Comparison of ENCODE assay signal across 8 cellular contexts in the genomic region with DNA sequence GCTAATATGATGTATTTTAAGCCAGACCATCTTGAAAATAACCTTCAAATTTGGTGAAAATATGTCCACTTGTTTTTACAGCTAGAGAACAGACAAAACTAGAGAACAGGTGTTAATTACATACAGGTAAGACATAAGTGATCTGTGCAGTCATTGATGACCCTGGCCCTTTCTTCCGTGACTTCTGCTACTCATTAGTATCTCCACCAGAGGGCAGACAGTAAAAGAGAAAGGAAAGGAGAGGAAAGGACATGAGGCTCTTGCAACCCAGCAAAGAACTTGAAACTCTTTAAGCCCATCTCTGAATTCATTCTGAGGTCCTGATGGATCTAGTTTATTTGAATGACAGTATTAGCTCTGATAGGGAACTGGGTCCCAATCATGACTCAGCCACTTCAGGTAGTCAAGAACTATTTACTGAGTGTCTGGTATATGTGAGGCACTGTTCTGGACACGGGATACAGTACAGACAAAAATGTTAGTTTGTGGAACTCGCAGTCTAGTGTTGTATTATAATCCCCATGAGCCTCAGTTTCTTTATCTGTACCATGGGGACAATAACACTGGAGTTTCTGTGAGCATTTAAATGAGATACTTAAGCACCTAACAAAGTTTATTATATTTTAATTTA.
A peak's percentile ranks its signal among the peaks of the same experiment; 100 is the strongest.
DNase-seq lines count a peak whose midpoint lies in the region; ATAC-seq and TF ChIP-seq lines count a peak whose summit lies in the region.

No MANE protein-coding gene starts in this region.

- DNase-seq in EH (ENCODE audit: low read depth), result peak; percentile 29
- DNase-seq in NCI-H524 (lab: John Stamatoyannopoulos, UW), result peak; percentile 14 to 44
- DNase-seq in amniotic epithelial cell (ENCODE audit: low read depth), result peak; percentile 11
- DNase-seq in lower lobe of right lung, result no peak
- DNase-seq in thyroid gland, result no peak
- DNase-seq in activated CD4-positive, CD25-positive, alpha-beta regulatory T cell (lab: John Stamatoyannopoulos, UW), result no peak

- H3K4me3 ChIP-seq in lower lobe of right lung, result no peak overlapping the region
- H3K4me3 ChIP-seq in thyroid gland (replicated peaks in 1 of 3), result no peak overlapping the region

- WGBS in thyroid gland, 2 donors, result 69 to 73% methylated on average over 3 of the region's 3 CpGs

- no peaks in the 10 kb centered on the region for H3K27me3 ChIP-seq in lower lobe of right lung (ENCODE audit: low read depth)
- H3K27me3 ChIP-seq in thyroid gland, result no peaks in the 10 kb centered on the region

- no peak for TF ChIP-seq POLR2A in thyroid gland (IDR thresholded peaks at IDR 0.05)

- intact Hi-C loops in lower lobe of right lung (cut with DNase I), result no loop called here
- intact Hi-C loops in thyroid gland (cut with DNase I), result no loop called here

- TF ChIP-seq CTCF in lower lobe of right lung (IDR thresholded peaks at IDR 0.05) (peak; percentile 49), thyroid gland (IDR thresholded peaks at IDR 0.05) (peak in 2 of 6 experiments; percentile 14 to 44)

- no peaks in the 10 kb centered on the region for H3K4me1 ChIP-seq in lower lobe of right lung
- H3K4me1 ChIP-seq in thyroid gland, result no peaks in the 10 kb centered on the region

- ATAC-seq in GM19328 (IDR thresholded peaks at IDR 0.05; ENCODE audit: unreplicated experiment) (peak; percentile 86), HG03354 (IDR thresholded peaks at IDR 0.05; ENCODE audit: poor library complexity, severe bottlenecking, unreplicated experiment) (peak; percentile 89), lower lobe of right lung (peak; percentile 47 to 68)

- H3K27ac ChIP-seq in lower lobe of right lung (no peak overlapping the region), thyroid gland (no peak overlapping the region)

- H3K36me3 ChIP-seq in lower lobe of right lung (no peaks in the 10 kb centered on the region), thyroid gland (no peaks in the 10 kb centered on the region)

- H3K9me3 ChIP-seq in lower lobe of right lung (no peaks in the 10 kb centered on the region), thyroid gland (no peaks in the 10 kb centered on the region)

Comparison
In these comparisons a context has a peak if more than half of its experiments do, and no peak if none do; other contexts are left out.
1. DNase-seq: peak in EH (single experiment), NCI-H524 (2 of 2) and amniotic epithelial cell (single experiment); none in lower lobe of right lung (single experiment), thyroid gland (0 of 2) and activated CD4-positive, CD25-positive, alpha-beta regulatory T cell (0 of 4).
2. Peak in every context shown above with its lines, with median percentiles within 50 percentile points of each other: ATAC-seq.